12 cellular contexts compared by ENCODE assay signal in the genomic region with DNA sequence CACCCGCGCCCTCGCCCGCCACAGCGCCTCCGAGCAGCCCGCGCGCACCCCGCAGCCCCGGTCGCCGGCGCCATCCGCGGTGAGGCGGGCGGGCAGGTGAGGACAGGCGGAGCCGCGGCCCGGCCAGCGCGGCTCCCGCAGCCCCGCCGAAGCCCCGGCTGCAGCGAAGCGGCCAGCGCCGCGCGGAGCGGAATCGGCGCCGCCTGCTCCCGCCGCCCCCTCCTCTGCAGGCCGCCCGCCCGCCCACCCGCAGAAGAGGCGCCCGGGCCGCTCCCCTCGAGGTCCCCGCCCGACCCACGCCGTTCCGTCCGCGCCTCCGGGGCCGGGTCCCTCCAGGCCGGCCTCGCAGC. TPM values are rescaled to one million over a fixed set of nuclear protein-coding genes. Genes with fewer than 3 reads are reported as not detected.
DNase-seq lines count a peak whose midpoint lies in the region; ATAC-seq and TF ChIP-seq lines count a peak whose summit lies in the region.
"Had no signal": no experiment of that assay in that cellular context is flagged by ENCODE, and none has a peak within 500 bp of the region (broad histone marks: within the 10 kb centered on the region; RNA-seq: fewer than 3 reads in every experiment).

No MANE protein-coding gene starts in this region.

- intact Hi-C loops in CD14-positive monocyte (cut with micrococcal nuclease) (no loop called here), right cardiac atrium (cut with DNase I) (loop anchor here (5.0 to 10.0 kb wide), 4 partner anchors 205 to 215 kb away; no protein-coding TSS in a partner anchor)

- no peaks in the 10 kb centered on the region for H3K36me3 ChIP-seq in SJSA1

- H3K4me1 Mint-ChIP-seq in CD14-positive monocyte: peaks cover 5% of the 10 kb centered on the region

- peaks cover 4% of the 10 kb centered on the region; the same call in 1 of the 2 replicates for H3K9me3 ChIP-seq in SJSA1 (replicated peaks)
- no peaks in the 10 kb centered on the region for H3K9me3 ChIP-seq in right cardiac atrium (ENCODE audit: control insufficient read depth, low read length)

- H3K27me3 ChIP-seq in SJSA1 (replicated peaks) (peaks cover 28% of the 10 kb centered on the region), right cardiac atrium (ENCODE audit: control insufficient read depth, insufficient read depth) (no peaks in the 10 kb centered on the region)

- no peak overlapping the region for H3K27ac Mint-ChIP-seq in CD14-positive monocyte
- H3K27ac Mint-ChIP-seq: activated naive CD4-positive, alpha-beta T cell treated with anti-CD3 and anti-CD28 coated beads for 36 hours had no signal

- H3K27ac ChIP-seq in SJSA1 (no peak overlapping the region), right cardiac atrium (ENCODE audit: low read length) (no peak overlapping the region)

- peaks cover 0 to 2% of the 10 kb centered on the region in 2 donors for H3K36me3 Mint-ChIP-seq in CD14-positive monocyte

- TF ChIP-seq CTCF in CD14-positive monocyte (IDR thresholded peaks at IDR 0.05): no peak

- H3K4me3 ChIP-seq in SJSA1 (peak overlapping the region; percentile 72), right cardiac atrium (ENCODE audit: low read length) (peak overlapping the region; percentile 75), skeletal muscle cell (ENCODE audit: low read depth, low read length) (peak overlapping the region; percentile 55)

- DNase-seq in CD14-positive monocyte (ENCODE audit: low spot score) (peak; percentile 1), SJSA1 (ENCODE audit: low read depth in 1 of 2, low spot score in 2 of 2) (no peak), right cardiac atrium (no peak), skeletal muscle cell (ENCODE audit: low read depth) (no peak), GDM1 (lab: John Stamatoyannopoulos, UW) (no peak)
- DNase-seq in stimulated activated CD8-positive, alpha-beta memory T cell treated with anti-CD3 and anti-CD28 coated beads, Interleukin-4, amount 100 ng/mL, for 48 hours: no peak
- DNase-seq in activated CD4-positive, alpha-beta T cell treated with anti-CD3 and anti-CD28 coated beads, Interleukin-2, amount 50 U/mL, for 1 hour: no peak
- DNase-seq: NCI-H1436 treated with DMSO at 0.1 percent for 48 hours had no signal

- no peak overlapping the region for H3K4me3 Mint-ChIP-seq in CD14-positive monocyte

- H3K27me3 Mint-ChIP-seq in CD14-positive monocyte (ENCODE audit: low read depth in 3 of 3): peaks cover 60 to 89% (median 63%) of the 10 kb centered on the region in 3 donors

- H3K9me3 Mint-ChIP-seq in CD14-positive monocyte: peaks cover 0 to 15% (median 2%) of the 10 kb centered on the region in 7 donors
- H3K9me3 Mint-ChIP-seq: activated naive CD4-positive, alpha-beta T cell treated with anti-CD3 and anti-CD28 coated beads for 36 hours had no signal

- H3K4me1 ChIP-seq in SJSA1 (replicated peaks) (peaks cover 11% of the 10 kb centered on the region), right cardiac atrium (ENCODE audit: control insufficient read depth, insufficient read depth, low read length) (no peaks in the 10 kb centered on the region)

- ATAC-seq in right cardiac atrium: no peak
- no peak for ATAC-seq in GM21786 (IDR thresholded peaks at IDR 0.05; ENCODE audit: unreplicated experiment)
- ATAC-seq: activated CD4-positive, CD25-positive, alpha-beta regulatory T cell treated with anti-CD3 and anti-CD28 coated beads, Interleukin-2, amount 50 U/mL, for 24 hours had no signal

- under 1% methylated on average over 58 of the region's 59 CpGs for WGBS in right cardiac atrium

RNA-seq across cellular contexts. Expression of a gene that starts 1.3 kb away (rescaled TPM):
- polyA plus RNA-seq in CD14-positive monocyte: not detected
- total RNA-seq in SJSA1 (2014; rRNA removed; shearing (Covaris generic)): 0.05 TPM in 1 of 2 replicates, not detected in the other
- 1 to 10 TPM; 1.1 to 2.9 (median 1.8) TPM for total RNA-seq in right cardiac atrium
- polyA plus RNA-seq in right cardiac atrium: 1.9 TPM

RNA-seq across cellular contexts. Expression of a gene that starts 49.0 kb away (rescaled TPM):
- not detected for polyA plus RNA-seq in CD14-positive monocyte
- total RNA-seq in SJSA1 (2014; rRNA removed; shearing (Covaris generic)): not detected in 2 replicates
- total RNA-seq in right cardiac atrium: not detected
- not detected for polyA plus RNA-seq in right cardiac atrium
- total RNA-seq: activated naive CD4-positive, alpha-beta T cell treated with anti-CD3 and anti-CD28 coated beads for 36 hours; left colon had no signal

Comparison
In these comparisons a context has a peak if more than half of its experiments do, and no peak if none do; other contexts are left out.
1. intact Hi-C loops: an anchor here in right cardiac atrium (5.0 to 10.0 kb wide); none called in CD14-positive monocyte.